8 cellular contexts compared by ENCODE assay signal in the genomic region with DNA sequence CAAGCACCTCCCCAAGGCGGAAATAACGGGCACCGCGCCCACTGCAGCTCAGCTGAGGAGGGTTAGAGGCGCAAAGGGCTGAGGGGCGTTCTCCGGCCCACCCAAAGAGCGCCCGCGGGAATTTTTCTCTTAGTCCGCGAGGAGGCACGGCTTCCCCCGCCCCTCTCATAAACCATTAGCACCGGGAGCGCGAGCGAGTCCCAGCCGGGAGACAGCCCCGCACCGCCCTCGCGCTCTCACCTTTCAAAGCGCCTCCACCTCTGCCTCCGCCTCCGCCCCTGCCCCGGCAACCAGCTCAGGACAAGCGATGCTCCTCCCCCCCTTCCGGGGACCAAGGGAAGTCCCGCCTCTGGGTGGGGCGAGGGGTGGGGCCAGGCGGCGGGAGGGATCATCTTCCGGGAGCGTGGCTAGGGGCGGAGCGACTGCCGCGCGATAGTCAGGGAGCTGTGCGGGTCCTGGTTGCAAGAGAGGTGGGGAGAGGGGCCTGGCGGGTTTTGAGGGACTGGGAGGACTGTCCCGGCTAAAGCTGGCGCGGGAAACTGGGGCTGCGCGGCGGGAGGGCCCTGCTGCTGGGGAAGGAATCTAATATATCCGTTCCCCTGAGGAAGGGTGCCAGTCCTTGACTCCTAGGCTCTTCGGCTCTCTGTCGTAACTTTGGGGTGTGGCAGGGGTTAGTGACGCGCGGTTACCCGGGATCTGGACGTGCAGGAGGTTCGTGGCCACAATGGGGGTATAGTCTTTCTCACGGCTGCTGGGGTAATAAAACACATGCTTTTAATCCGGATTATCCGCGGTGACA. TPM values are rescaled to one million over a fixed set of nuclear protein-coding genes. Genes with fewer than 3 reads are reported as not detected.
DNase-seq lines count a peak whose midpoint lies in the region; ATAC-seq, FAIRE-seq and TF ChIP-seq lines count a peak whose summit lies in the region.

Gene CCDC82 (minus strand): TSS at position 309 of the 799 bp plus-strand sequence. CDS start 5,165 bp downstream, outside the sequence.
Gene JRKL (plus strand): TSS at position 410 of the 799 bp plus-strand sequence. CDS start 637 bp downstream, outside the sequence.

- FAIRE-seq in HTR-8/SVneo (lab: Jason Lieb, UNC) = peak; percentile 88

- POLR2A ChIA-PET in Caco-2 (lab: Charles Lee) = interaction anchor here (0.5 to 1.7 kb wide), 32 partner anchors 10 to 1323 kb away, joined by 3 to 32 read pairs (median 5); partner anchors contain the start of genes CEP57, FAM76B, MAML2 and MTMR2

- intact Hi-C loops in Caco-2 (cut with micrococcal nuclease; ENCODE audit: unreplicated experiment) = loop anchor here (1.0 to 2.0 kb wide), 7 partner anchors 37 to 601 kb away; partner anchors contain the start of genes FAM76B, MAML2 and MTMR2

- peaks cover 28% of the 10 kb centered on the region for H3K4me1 ChIP-seq in Caco-2
- peaks cover 3% of the 10 kb centered on the region for H3K4me1 ChIP-seq in endodermal cell (ENCODE audit: control insufficient read depth, insufficient read depth, low read length)

- H3K27me3 Mint-ChIP-seq in Caco-2 (ENCODE audit: insufficient read depth, unreplicated experiment) (no peaks in the 10 kb centered on the region), endodermal cell (ENCODE audit: insufficient read depth) (no peaks in the 10 kb centered on the region), mesothelial cell of epicardium (ENCODE audit: low read depth) (no peaks in the 10 kb centered on the region)
- no peaks in the 10 kb centered on the region for H3K27me3 Mint-ChIP-seq in activated CD8-positive, alpha-beta memory T cell treated with anti-CD3 and anti-CD28 coated beads, Interleukin-2, amount 10 ng/mL, durations not matched to agents 7 days and 5 days

- CTCF ChIA-PET in Caco-2 (lab: Charles Lee) = interaction anchor here (0.6 to 2.8 kb wide), 17 partner anchors 13 to 1323 kb away, joined by 3 to 31 read pairs (median 4); partner anchors contain the start of genes CEP57, FAM76B, MAML2 and SRSF8
- CTCF ChIA-PET in activated CD8-positive, alpha-beta memory T cell treated with anti-CD3 and anti-CD28 coated beads, Interleukin-2, amount 10 ng/mL, durations not matched to agents 7 days and 5 days (lab: Charles Lee) = interaction anchor here (0.8 to 3.5 kb wide), 10 partner anchors 21 to 600 kb away, joined by 3 to 37 read pairs (median 4); partner anchors contain the start of genes CEP57, FAM76B and MAML2

- H3K27me3 ChIP-seq in Caco-2 (replicated peaks; ENCODE audit: control insufficient read depth, insufficient read depth, low read length) = no peaks in the 10 kb centered on the region
- no peaks in the 10 kb centered on the region for H3K27me3 ChIP-seq in endodermal cell (ENCODE audit: control insufficient read depth, insufficient read depth, low read length, poor library complexity, severe bottlenecking)

- no TSS peak for BruUV-seq in Caco-2 (replicated peaks; lab: Mats Ljungman, UMichigan)

- peak; percentile 94 for ATAC-seq in GM21381 (IDR thresholded peaks at IDR 0.05; ENCODE audit: unreplicated experiment)
- ATAC-seq in activated CD8-positive, alpha-beta memory T cell treated with anti-CD3 and anti-CD28 coated beads, Interleukin-2, amount 10 ng/mL, durations not matched to agents 7 days and 5 days = peak; percentile 96

- H3K4me3 Mint-ChIP-seq in Caco-2 (ENCODE audit: unreplicated experiment) (peak within 1 kb of the TSS; percentile 82), endodermal cell (peak within 1 kb of the TSS; percentile 92), mesothelial cell of epicardium (peak within 1 kb of the TSS; percentile 96)
- peak within 1 kb of the TSS; percentile 87 for H3K4me3 Mint-ChIP-seq in activated CD8-positive, alpha-beta memory T cell treated with anti-CD3 and anti-CD28 coated beads, Interleukin-2, amount 10 ng/mL, durations not matched to agents 7 days and 5 days

- peaks cover 19% of the 10 kb centered on the region for H3K4me1 Mint-ChIP-seq in Caco-2 (ENCODE audit: low read depth, unreplicated experiment)
- peaks cover 50% of the 10 kb centered on the region for H3K4me1 Mint-ChIP-seq in activated CD8-positive, alpha-beta memory T cell treated with anti-CD3 and anti-CD28 coated beads, Interleukin-2, amount 10 ng/mL, durations not matched to agents 7 days and 5 days
- peaks cover 8% of the 10 kb centered on the region for H3K4me1 Mint-ChIP-seq in endodermal cell
- H3K4me1 Mint-ChIP-seq in mesothelial cell of epicardium = peaks cover 31% of the 10 kb centered on the region

- TF ChIP-seq CTCF in Caco-2 (IDR thresholded peaks at IDR 0.05; ENCODE audit: insufficient read depth in 1 of 2, low read depth in 1 of 2, low read length in 1 of 2, severe bottlenecking in 1 of 2, unreplicated experiment in 1 of 2) = no peak
- no peak for TF ChIP-seq CTCF in endodermal cell (conservative IDR thresholded peaks at IDR 0.05)
- no peak for TF ChIP-seq CTCF in mesothelial cell of epicardium (IDR thresholded peaks at IDR 0.05; ENCODE audit: unreplicated experiment)

- H3K4me3 ChIP-seq in Caco-2 (ENCODE audit: low read depth, low read length) (peak within 1 kb of the TSS; percentile 82), endodermal cell (ENCODE audit: low read length) (peak within 1 kb of the TSS; percentile 93)

- peaks cover 7% of the 10 kb centered on the region for H3K36me3 Mint-ChIP-seq in Caco-2 (ENCODE audit: insufficient read depth, unreplicated experiment)
- H3K36me3 Mint-ChIP-seq in activated CD8-positive, alpha-beta memory T cell treated with anti-CD3 and anti-CD28 coated beads, Interleukin-2, amount 10 ng/mL, durations not matched to agents 7 days and 5 days = peaks cover 22% of the 10 kb centered on the region
- H3K36me3 Mint-ChIP-seq in endodermal cell (ENCODE audit: low read depth) = peaks cover 17% of the 10 kb centered on the region
- H3K36me3 Mint-ChIP-seq in mesothelial cell of epicardium = peaks cover 20% of the 10 kb centered on the region

- peak within 1 kb of the TSS; percentile 88 for H3K27ac Mint-ChIP-seq in Caco-2 (ENCODE audit: unreplicated experiment)
- peak within 1 kb of the TSS; percentile 91 for H3K27ac Mint-ChIP-seq in activated CD8-positive, alpha-beta memory T cell treated with anti-CD3 and anti-CD28 coated beads, Interleukin-2, amount 10 ng/mL, durations not matched to agents 7 days and 5 days
- peak within 1 kb of the TSS; percentile 98 for H3K27ac Mint-ChIP-seq in endodermal cell
- peak within 1 kb of the TSS; percentile 98 for H3K27ac Mint-ChIP-seq in mesothelial cell of epicardium

- H3K9me3 Mint-ChIP-seq in Caco-2 (ENCODE audit: unreplicated experiment) = no peaks in the 10 kb centered on the region
- no peaks in the 10 kb centered on the region for H3K9me3 Mint-ChIP-seq in activated CD8-positive, alpha-beta memory T cell treated with anti-CD3 and anti-CD28 coated beads, Interleukin-2, amount 10 ng/mL, durations not matched to agents 7 days and 5 days (ENCODE audit: low read depth)
- peaks cover 14% of the 10 kb centered on the region for H3K9me3 Mint-ChIP-seq in endodermal cell
- H3K9me3 Mint-ChIP-seq in mesothelial cell of epicardium = peaks cover 18% of the 10 kb centered on the region

- 0 to 3% methylated on average over 8 to 61 of the region's 61 CpGs for WGBS in endodermal cell (ENCODE audit: insufficient coverage in 1 of 2, insufficient read length in 1 of 2), 2 experiments

- peak within 1 kb of the TSS; percentile 78 for H3K9ac ChIP-seq in endodermal cell (ENCODE audit: extremely low read depth, low read length, poor library complexity, severe bottlenecking)

- DNase-seq in Caco-2 (peak; percentile 99 to 100), HTR-8/SVneo (ENCODE audit: insufficient read length, low spot score) (peak; percentile 92), NOMO-1 treated with DMSO at 0.1 percent for 48 hours (lab: John Stamatoyannopoulos, UW; ENCODE audit: unreplicated experiment) (peak; percentile 81), endodermal cell (peak; percentile 100), mesothelial cell of epicardium (ENCODE audit: low spot score in 2 of 2, unreplicated experiment in 2 of 2) (peak; percentile 95 to 98)
- peak; percentile 98 for DNase-seq in activated CD8-positive, alpha-beta memory T cell treated with anti-CD3 and anti-CD28 coated beads, Interleukin-2, amount 10 ng/mL, durations not matched to agents 7 days and 5 days
- peak; percentile 96 to 98 for DNase-seq in stimulated activated CD8-positive, alpha-beta memory T cell treated with anti-CD3 and anti-CD28 coated beads, Interleukin-15, amount 100 ng/mL, for 4 hours (ENCODE audit: low read depth in 2 of 2)

- H3K9me3 ChIP-seq in Caco-2 (no peaks in the 10 kb centered on the region), endodermal cell (ENCODE audit: control insufficient read depth, low read length) (peaks cover 21% of the 10 kb centered on the region)

- H3K27ac ChIP-seq in endodermal cell (ENCODE audit: low read depth, low read length) = peak within 1 kb of the TSS; percentile 97

- no peaks in the 10 kb centered on the region for H3K36me3 ChIP-seq in Caco-2 (ENCODE audit: control insufficient read depth, insufficient read depth, low read length)
- H3K36me3 ChIP-seq in endodermal cell (ENCODE audit: control insufficient read depth, insufficient read depth, low read length) = peaks cover 13% of the 10 kb centered on the region

RNA-seq across cellular contexts. Expression of gene CCDC82, which starts in this region (rescaled TPM):
- 38.2 TPM in 2 replicates for total RNA-seq in Caco-2 (2022)
- 10 to 100 TPM; 31.5 to 32.9 TPM for total RNA-seq in activated CD8-positive, alpha-beta memory T cell treated with anti-CD3 and anti-CD28 coated beads, Interleukin-2, amount 10 ng/mL, durations not matched to agents 7 days and 5 days
- 10 to 100 TPM; 16.3 to 25.7 TPM for total RNA-seq in endodermal cell
- polyA plus RNA-seq in endodermal cell (2013, experiment 1 of 2) = 37.8 TPM
- polyA plus RNA-seq in endodermal cell (2013, experiment 2 of 2) = 40.4 TPM
- 25.6 to 27.0 TPM (median 25.8 TPM) in 3 replicates for total RNA-seq in mesothelial cell of epicardium

RNA-seq across cellular contexts. Expression of gene JRKL, which starts in this region (rescaled TPM):
- total RNA-seq in Caco-2 (2022) = 16.6 and 17.4 TPM in 2 replicates
- total RNA-seq in activated CD8-positive, alpha-beta memory T cell treated with anti-CD3 and anti-CD28 coated beads, Interleukin-2, amount 10 ng/mL, durations not matched to agents 7 days and 5 days = 10 to 100 TPM in 1 of 2 experiments, 1 to 10 TPM in 1; 9.6 to 11.2 TPM
- 1 to 10 TPM; 6.2 to 8.4 TPM for total RNA-seq in endodermal cell
- 10.2 TPM for polyA plus RNA-seq in endodermal cell (2013, experiment 1 of 2)
- polyA plus RNA-seq in endodermal cell (2013, experiment 2 of 2) = 9.9 TPM
- total RNA-seq in mesothelial cell of epicardium = 12.2 to 12.9 TPM (median 12.7 TPM) in 3 replicates

Comparison
In these comparisons a context has a peak if more than half of its experiments do, and no peak if none do; other contexts are left out.
1. Peak in every context shown above with its lines: DNase-seq, ATAC-seq, H3K4me3 ChIP-seq and H3K27ac ChIP-seq.